Comparison of ENCODE assay signal across 26 cellular contexts in genomic region chr10:44702531-44702930, GRCh38.
"Had no signal": no experiment of that assay in that cellular context is flagged by ENCODE, and none has a peak within 500 bp of the region (broad histone marks: within the 10 kb centered on the region; RNA-seq: fewer than 3 reads in every experiment).

No MANE protein-coding gene starts in this region.

- ATAC-seq: activated CD4-positive, alpha-beta T cell treated with anti-CD3 and anti-CD28 coated beads for 36 hours; activated T-helper 17 cell treated with anti-CD3 and anti-CD28 coated beads, Interleukin-2, amount 50 U/mL, for 72 hours; T-helper 17 cell had no signal

- DNase-seq: activated B cell treated with CpG ODN at 0.5 μM for 24 hours; activated CD4-positive, alpha-beta memory T cell treated with anti-CD3 and anti-CD28 coated beads, Interleukin-2, amount 10 ng/mL, durations not matched to agents 7 days and 5 days; activated CD4-positive, alpha-beta T cell treated with anti-CD3 and anti-CD28 coated beads for 36 hours; activated CD4-positive, alpha-beta T cell treated with anti-CD3 and anti-CD28 coated beads, Interleukin-2, amount 50 U/mL, for 1 hour; activated gamma-delta T cell; activated naive CD4-positive, alpha-beta T cell treated with anti-CD3 and anti-CD28 coated beads, Interleukin-2, amount 10 ng/mL, durations not matched to agents 7 days and 5 days; activated naive CD8-positive, alpha-beta T cell treated with anti-CD3 and anti-CD28 coated beads for 36 hours; activated T-cell treated with anti-CD3 and anti-CD28 coated beads for 4 hours; activated T-cell treated with anti-CD3 and anti-CD28 coated beads, Interleukin-2, amount 50 U/mL, for 48 hours; Karpas-422; NCI-H1092; NCI-H1417; NCI-H1930; NCI-H2107; NCI-H2171 treated with DMSO at 0.1 percent for 48 hours; NCI-H226; NCI-H510A; NCI-H526 treated with DMSO at 0.1 percent for 48 hours; NCI-H82; NK-92 treated with Interleukin-12 subunit alpha and Interleukin-12 subunit beta, amount 100 ng/mL, for 24 hours; SHP77 treated with DMSO at 0.1 percent for 48 hours; T-helper 17 cell; T-helper 9 cell had no signal

- FAIRE-seq: RCC 7860 had no signal

- H3K4me3 Mint-ChIP-seq: activated B cell treated with CpG ODN at 0.5 μM for 24 hours; activated CD4-positive, alpha-beta memory T cell treated with anti-CD3 and anti-CD28 coated beads, Interleukin-2, amount 10 ng/mL, durations not matched to agents 7 days and 5 days; activated CD4-positive, alpha-beta T cell treated with anti-CD3 and anti-CD28 coated beads for 36 hours; activated naive CD4-positive, alpha-beta T cell treated with anti-CD3 and anti-CD28 coated beads, Interleukin-2, amount 10 ng/mL, durations not matched to agents 7 days and 5 days; activated naive CD8-positive, alpha-beta T cell treated with anti-CD3 and anti-CD28 coated beads for 36 hours; activated T-helper 17 cell treated with anti-CD3 and anti-CD28 coated beads, Interleukin-2, amount 50 U/mL, for 72 hours; central memory CD8-positive, alpha-beta T cell; T-helper 17 cell had no signal

- H3K4me1 Mint-ChIP-seq: activated B cell treated with CpG ODN at 0.5 μM for 24 hours; activated CD4-positive, alpha-beta memory T cell treated with anti-CD3 and anti-CD28 coated beads, Interleukin-2, amount 10 ng/mL, durations not matched to agents 7 days and 5 days; activated CD4-positive, alpha-beta T cell treated with anti-CD3 and anti-CD28 coated beads for 36 hours; activated naive CD4-positive, alpha-beta T cell treated with anti-CD3 and anti-CD28 coated beads, Interleukin-2, amount 10 ng/mL, durations not matched to agents 7 days and 5 days; activated naive CD8-positive, alpha-beta T cell treated with anti-CD3 and anti-CD28 coated beads for 36 hours; activated T-helper 17 cell treated with anti-CD3 and anti-CD28 coated beads, Interleukin-2, amount 50 U/mL, for 72 hours; central memory CD8-positive, alpha-beta T cell; T-helper 17 cell had no signal

- H3K27me3 Mint-ChIP-seq: activated CD4-positive, alpha-beta memory T cell treated with anti-CD3 and anti-CD28 coated beads, Interleukin-2, amount 10 ng/mL, durations not matched to agents 7 days and 5 days; activated CD4-positive, alpha-beta T cell treated with anti-CD3 and anti-CD28 coated beads for 36 hours; activated naive CD4-positive, alpha-beta T cell treated with anti-CD3 and anti-CD28 coated beads, Interleukin-2, amount 10 ng/mL, durations not matched to agents 7 days and 5 days; activated naive CD8-positive, alpha-beta T cell treated with anti-CD3 and anti-CD28 coated beads for 36 hours; central memory CD8-positive, alpha-beta T cell; T-helper 17 cell had no signal

- H3K27ac Mint-ChIP-seq: activated B cell treated with CpG ODN at 0.5 μM for 24 hours; activated CD4-positive, alpha-beta memory T cell treated with anti-CD3 and anti-CD28 coated beads, Interleukin-2, amount 10 ng/mL, durations not matched to agents 7 days and 5 days; activated CD4-positive, alpha-beta T cell treated with anti-CD3 and anti-CD28 coated beads for 36 hours; activated naive CD4-positive, alpha-beta T cell treated with anti-CD3 and anti-CD28 coated beads, Interleukin-2, amount 10 ng/mL, durations not matched to agents 7 days and 5 days; activated naive CD8-positive, alpha-beta T cell treated with anti-CD3 and anti-CD28 coated beads for 36 hours; activated T-helper 17 cell treated with anti-CD3 and anti-CD28 coated beads, Interleukin-2, amount 50 U/mL, for 72 hours; T-helper 17 cell had no signal

- H3K36me3 Mint-ChIP-seq: activated naive CD4-positive, alpha-beta T cell treated with anti-CD3 and anti-CD28 coated beads, Interleukin-2, amount 10 ng/mL, durations not matched to agents 7 days and 5 days; activated naive CD8-positive, alpha-beta T cell treated with anti-CD3 and anti-CD28 coated beads for 36 hours had no signal
